ENCODE assay signal across 8 cellular contexts in the genomic region with DNA sequence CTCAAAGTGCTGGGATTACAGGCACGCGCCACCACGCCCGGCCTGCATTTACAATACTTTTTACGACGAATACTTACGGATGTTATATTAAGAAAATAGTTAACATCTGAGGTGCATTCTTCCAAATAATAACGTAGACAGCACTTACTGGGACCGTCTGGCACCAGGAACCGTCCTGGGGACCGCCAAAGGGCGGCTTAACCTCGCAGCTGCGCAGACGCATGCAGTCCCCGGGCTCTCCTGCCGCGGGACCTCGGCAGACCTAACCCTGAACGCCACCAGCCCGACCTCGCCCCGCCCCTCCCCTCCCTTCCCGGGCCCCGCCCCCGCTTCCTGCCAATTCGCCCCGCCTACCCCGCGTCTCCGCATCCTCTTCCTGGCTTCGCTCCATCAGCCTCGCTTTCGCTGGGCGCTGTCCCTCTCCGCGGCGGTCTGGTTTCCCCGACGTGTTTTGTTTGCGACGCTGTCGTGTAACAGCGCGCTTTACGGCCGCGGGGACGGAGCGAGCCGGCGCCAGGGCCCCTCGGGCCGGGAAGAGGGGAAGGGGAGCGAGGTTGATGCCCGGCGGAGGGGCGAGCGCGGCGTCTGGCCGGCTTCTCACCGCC. TPM values are rescaled to one million over a fixed set of nuclear protein-coding genes. Genes with fewer than 3 reads are reported as not detected.
DNase-seq lines count a peak whose midpoint lies in the region; ATAC-seq and TF ChIP-seq lines count a peak whose summit lies in the region.

A gene (plus strand): TSS at position 479 of the 605 bp plus-strand sequence. CDS start 79 bp downstream, at position 558.

- H3K4me1 Mint-ChIP-seq in activated T-helper 2 cell treated with anti-CD3 and anti-CD28 coated beads, Interferon-gamma antibody, Interleukin-2, Interleukin-4, amounts not matched to agents 10 μg/mL and 5 μg/mL and 100 μg/mL, durations not matched to agents 14 hours and 24 hours and 36 hours (ENCODE audit: low read depth), result peaks cover 34% of the 10 kb centered on the region
- peaks cover 34% of the 10 kb centered on the region for H3K4me1 Mint-ChIP-seq in nephron
- peaks cover 51% of the 10 kb centered on the region for H3K4me1 Mint-ChIP-seq in stimulated activated naive CD8-positive, alpha-beta T cell treated with anti-CD3 and anti-CD28 coated beads, Interleukin-15, Interleukin-2, amounts not matched to agents 100 ng/mL and 50 ng/mL, for 24 hours (ENCODE audit: low read depth)

- H3K4me3 ChIP-seq in RWPE2 (ENCODE audit: severe bottlenecking) (peak within 1 kb of the TSS; percentile 98), fibroblast of pulmonary artery (replicated peaks; ENCODE audit: low read depth, low read length) (peak within 1 kb of the TSS; percentile 88)

- no peaks in the 10 kb centered on the region for H3K27me3 Mint-ChIP-seq in activated T-helper 2 cell treated with anti-CD3 and anti-CD28 coated beads, Interferon-gamma antibody, Interleukin-2, Interleukin-4, amounts not matched to agents 10 μg/mL and 5 μg/mL and 100 μg/mL, durations not matched to agents 14 hours and 24 hours and 36 hours (ENCODE audit: low read depth)
- H3K27me3 Mint-ChIP-seq in nephron (ENCODE audit: low read depth), result peaks cover 4% of the 10 kb centered on the region
- H3K27me3 Mint-ChIP-seq in stimulated activated naive CD8-positive, alpha-beta T cell treated with anti-CD3 and anti-CD28 coated beads, Interleukin-15, Interleukin-2, amounts not matched to agents 100 ng/mL and 50 ng/mL, for 24 hours, result no peaks in the 10 kb centered on the region

- peak; percentile 97 for DNase-seq in EH (ENCODE audit: low read depth)
- DNase-seq in H4 (ENCODE audit: low spot score), result peak; percentile 95
- DNase-seq in LoVo (ENCODE audit: low spot score), result peak; percentile 98
- peak; percentile 98 for DNase-seq in RWPE2 (ENCODE audit: low spot score)
- DNase-seq in activated T-helper 2 cell treated with anti-CD3 and anti-CD28 coated beads, Interferon-gamma antibody, Interleukin-2, Interleukin-4, amounts not matched to agents 10 μg/mL and 5 μg/mL and 100 μg/mL, durations not matched to agents 14 hours and 24 hours and 36 hours (ENCODE audit: low spot score), result peak; percentile 98
- peak; percentile 99 for DNase-seq in fibroblast of pulmonary artery (ENCODE audit: low read depth)

- H3K36me3 ChIP-seq in RWPE2 (ENCODE audit: low read depth), result peaks cover 10% of the 10 kb centered on the region

- no peaks in the 10 kb centered on the region for H3K9me3 Mint-ChIP-seq in activated T-helper 2 cell treated with anti-CD3 and anti-CD28 coated beads, Interferon-gamma antibody, Interleukin-2, Interleukin-4, amounts not matched to agents 10 μg/mL and 5 μg/mL and 100 μg/mL, durations not matched to agents 14 hours and 24 hours and 36 hours
- no peaks in the 10 kb centered on the region for H3K9me3 Mint-ChIP-seq in nephron
- H3K9me3 Mint-ChIP-seq in stimulated activated naive CD8-positive, alpha-beta T cell treated with anti-CD3 and anti-CD28 coated beads, Interleukin-15, Interleukin-2, amounts not matched to agents 100 ng/mL and 50 ng/mL, for 24 hours, result no peaks in the 10 kb centered on the region

- H3K27ac Mint-ChIP-seq in activated T-helper 2 cell treated with anti-CD3 and anti-CD28 coated beads, Interferon-gamma antibody, Interleukin-2, Interleukin-4, amounts not matched to agents 10 μg/mL and 5 μg/mL and 100 μg/mL, durations not matched to agents 14 hours and 24 hours and 36 hours, result peak within 1 kb of the TSS; percentile 95
- H3K27ac Mint-ChIP-seq in nephron, result peak within 1 kb of the TSS; percentile 69 to 98 (median 92)
- peak within 1 kb of the TSS; percentile 97 for H3K27ac Mint-ChIP-seq in stimulated activated naive CD8-positive, alpha-beta T cell treated with anti-CD3 and anti-CD28 coated beads, Interleukin-15, Interleukin-2, amounts not matched to agents 100 ng/mL and 50 ng/mL, for 24 hours

- peak; percentile 81 for ATAC-seq in RWPE2 (ENCODE audit: low read depth)

- peaks cover 28% of the 10 kb centered on the region for H3K36me3 Mint-ChIP-seq in activated T-helper 2 cell treated with anti-CD3 and anti-CD28 coated beads, Interferon-gamma antibody, Interleukin-2, Interleukin-4, amounts not matched to agents 10 μg/mL and 5 μg/mL and 100 μg/mL, durations not matched to agents 14 hours and 24 hours and 36 hours (ENCODE audit: low read depth)
- peaks cover 21% of the 10 kb centered on the region for H3K36me3 Mint-ChIP-seq in nephron (ENCODE audit: low read depth)
- peaks cover 19% of the 10 kb centered on the region for H3K36me3 Mint-ChIP-seq in stimulated activated naive CD8-positive, alpha-beta T cell treated with anti-CD3 and anti-CD28 coated beads, Interleukin-15, Interleukin-2, amounts not matched to agents 100 ng/mL and 50 ng/mL, for 24 hours (ENCODE audit: low read depth)

- no peaks in the 10 kb centered on the region for H3K9me3 ChIP-seq in RWPE2 (ENCODE audit: severe bottlenecking)

- H3K27ac ChIP-seq in RWPE2 (ENCODE audit: poor library complexity, severe bottlenecking), result peak within 1 kb of the TSS; percentile 66

- H3K4me3 Mint-ChIP-seq in activated T-helper 2 cell treated with anti-CD3 and anti-CD28 coated beads, Interferon-gamma antibody, Interleukin-2, Interleukin-4, amounts not matched to agents 10 μg/mL and 5 μg/mL and 100 μg/mL, durations not matched to agents 14 hours and 24 hours and 36 hours (ENCODE audit: low read depth), result peak within 1 kb of the TSS; percentile 96
- H3K4me3 Mint-ChIP-seq in nephron, result peak within 1 kb of the TSS; percentile 92 to 99 (median 95)
- H3K4me3 Mint-ChIP-seq in stimulated activated naive CD8-positive, alpha-beta T cell treated with anti-CD3 and anti-CD28 coated beads, Interleukin-15, Interleukin-2, amounts not matched to agents 100 ng/mL and 50 ng/mL, for 24 hours, result peak within 1 kb of the TSS; percentile 100

- H3K4me1 ChIP-seq in RWPE2 (ENCODE audit: insufficient read depth, poor library complexity, severe bottlenecking), result peaks cover 20% of the 10 kb centered on the region

- intact Hi-C loops in activated T-helper 2 cell treated with anti-CD3 and anti-CD28 coated beads, Interferon-gamma antibody, Interleukin-2, Interleukin-4, amounts not matched to agents 10 μg/mL and 5 μg/mL and 100 μg/mL, durations not matched to agents 14 hours and 24 hours and 36 hours (cut with micrococcal nuclease), result loop anchor here (1.0 to 10.0 kb wide), 5 partner anchors 20 to 690 kb away; a partner anchor contains a TSS

- H3K27me3 ChIP-seq in RWPE2 (ENCODE audit: insufficient read depth, poor library complexity, severe bottlenecking), result no peaks in the 10 kb centered on the region

- TF ChIP-seq CTCF in RWPE2 (IDR thresholded peaks at IDR 0.05; ENCODE audit: poor library complexity, severe bottlenecking), result no peak
- no peak for TF ChIP-seq CTCF in fibroblast of pulmonary artery (IDR thresholded peaks at IDR 0.05; ENCODE audit: low read length, missing control alignments)
- TF ChIP-seq CTCF in nephron (IDR thresholded peaks at IDR 0.05; ENCODE audit: unreplicated experiment in 3 of 3), result no peak

RNA-seq across cellular contexts. Expression of the gene that starts here (rescaled TPM):
- 58.2 and 69.8 TPM in 2 replicates for total RNA-seq in H4 (2014; rRNA removed; shearing (Covaris generic))
- 64.0 and 77.6 TPM in 2 replicates for total RNA-seq in activated T-helper 2 cell treated with anti-CD3 and anti-CD28 coated beads, Interferon-gamma antibody, Interleukin-2, Interleukin-4, amounts not matched to agents 10 μg/mL and 5 μg/mL and 100 μg/mL, durations not matched to agents 14 hours and 24 hours and 36 hours

Comparison
In these comparisons a context has a peak if more than half of its experiments do, and no peak if none do; other contexts are left out.
1. Peak in every context shown above with its lines: DNase-seq, ATAC-seq, H3K4me3 ChIP-seq and H3K27ac ChIP-seq.